Comparison of ENCODE assay signal across 1 cellular context in genomic region chr19:49149652-49150105, GRCh38.
TF ChIP-seq lines count a peak whose summit lies in the region.

No MANE protein-coding gene starts in this region.

TF ChIP-seq in HepG2, 621 proteins besides CTCF, POLR2A, EP300 and RAD21 (continues in another document):
- TF ChIP-seq, protein P1, sequence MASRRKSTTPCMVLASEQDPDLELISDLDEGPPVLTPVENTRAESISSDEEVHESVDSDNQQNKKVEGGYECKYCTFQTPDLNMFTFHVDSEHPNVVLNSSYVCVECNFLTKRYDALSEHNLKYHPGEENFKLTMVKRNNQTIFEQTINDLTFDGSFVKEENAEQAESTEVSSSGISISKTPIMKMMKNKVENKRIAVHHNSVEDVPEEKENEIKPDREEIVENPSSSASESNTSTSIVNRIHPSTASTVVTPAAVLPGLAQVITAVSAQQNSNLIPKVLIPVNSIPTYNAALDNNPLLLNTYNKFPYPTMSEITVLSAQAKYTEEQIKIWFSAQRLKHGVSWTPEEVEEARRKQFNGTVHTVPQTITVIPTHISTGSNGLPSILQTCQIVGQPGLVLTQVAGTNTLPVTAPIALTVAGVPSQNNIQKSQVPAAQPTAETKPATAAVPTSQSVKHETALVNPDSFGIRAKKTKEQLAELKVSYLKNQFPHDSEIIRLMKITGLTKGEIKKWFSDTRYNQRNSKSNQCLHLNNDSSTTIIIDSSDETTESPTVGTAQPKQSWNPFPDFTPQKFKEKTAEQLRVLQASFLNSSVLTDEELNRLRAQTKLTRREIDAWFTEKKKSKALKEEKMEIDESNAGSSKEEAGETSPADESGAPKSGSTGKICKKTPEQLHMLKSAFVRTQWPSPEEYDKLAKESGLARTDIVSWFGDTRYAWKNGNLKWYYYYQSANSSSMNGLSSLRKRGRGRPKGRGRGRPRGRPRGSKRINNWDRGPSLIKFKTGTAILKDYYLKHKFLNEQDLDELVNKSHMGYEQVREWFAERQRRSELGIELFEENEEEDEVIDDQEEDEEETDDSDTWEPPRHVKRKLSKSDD (CRISPR knock-in tag; IDR thresholded peaks at IDR 0.05; ENCODE audit: low read depth): no peak; the same call in 1 of the 2 replicates
- TF ChIP-seq AGO2 (optimal IDR thresholded peaks at IDR 0.05; ENCODE audit: low read depth, low read length): no peak
- TF ChIP-seq, protein P2, sequence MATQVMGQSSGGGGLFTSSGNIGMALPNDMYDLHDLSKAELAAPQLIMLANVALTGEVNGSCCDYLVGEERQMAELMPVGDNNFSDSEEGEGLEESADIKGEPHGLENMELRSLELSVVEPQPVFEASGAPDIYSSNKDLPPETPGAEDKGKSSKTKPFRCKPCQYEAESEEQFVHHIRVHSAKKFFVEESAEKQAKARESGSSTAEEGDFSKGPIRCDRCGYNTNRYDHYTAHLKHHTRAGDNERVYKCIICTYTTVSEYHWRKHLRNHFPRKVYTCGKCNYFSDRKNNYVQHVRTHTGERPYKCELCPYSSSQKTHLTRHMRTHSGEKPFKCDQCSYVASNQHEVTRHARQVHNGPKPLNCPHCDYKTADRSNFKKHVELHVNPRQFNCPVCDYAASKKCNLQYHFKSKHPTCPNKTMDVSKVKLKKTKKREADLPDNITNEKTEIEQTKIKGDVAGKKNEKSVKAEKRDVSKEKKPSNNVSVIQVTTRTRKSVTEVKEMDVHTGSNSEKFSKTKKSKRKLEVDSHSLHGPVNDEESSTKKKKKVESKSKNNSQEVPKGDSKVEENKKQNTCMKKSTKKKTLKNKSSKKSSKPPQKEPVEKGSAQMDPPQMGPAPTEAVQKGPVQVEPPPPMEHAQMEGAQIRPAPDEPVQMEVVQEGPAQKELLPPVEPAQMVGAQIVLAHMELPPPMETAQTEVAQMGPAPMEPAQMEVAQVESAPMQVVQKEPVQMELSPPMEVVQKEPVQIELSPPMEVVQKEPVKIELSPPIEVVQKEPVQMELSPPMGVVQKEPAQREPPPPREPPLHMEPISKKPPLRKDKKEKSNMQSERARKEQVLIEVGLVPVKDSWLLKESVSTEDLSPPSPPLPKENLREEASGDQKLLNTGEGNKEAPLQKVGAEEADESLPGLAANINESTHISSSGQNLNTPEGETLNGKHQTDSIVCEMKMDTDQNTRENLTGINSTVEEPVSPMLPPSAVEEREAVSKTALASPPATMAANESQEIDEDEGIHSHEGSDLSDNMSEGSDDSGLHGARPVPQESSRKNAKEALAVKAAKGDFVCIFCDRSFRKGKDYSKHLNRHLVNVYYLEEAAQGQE (IDR thresholded peaks at IDR 0.05; ENCODE audit: borderline replicate concordance in 1 of 2, low read depth in 1 of 2, low read length in 2 of 2): no peak
- no peak for TF ChIP-seq NKX3-1 (CRISPR knock-in tag; IDR thresholded peaks at IDR 0.05)
- TF ChIP-seq FOXK2 (IDR thresholded peaks at IDR 0.05): peak; percentile 95
- TF ChIP-seq ZNF263 (CRISPR knock-in tag; IDR thresholded peaks at IDR 0.05): peak; percentile 96
- no peak for TF ChIP-seq NFATC3 (CRISPR knock-in tag; IDR thresholded peaks at IDR 0.05)
- peak; percentile 44 for TF ChIP-seq ATF7 (IDR thresholded peaks at IDR 0.05)
- no peak for TF ChIP-seq ATF7 (CRISPR knock-in tag; IDR thresholded peaks at IDR 0.05)
- no peak for TF ChIP-seq AGO1 (IDR thresholded peaks at IDR 0.05; ENCODE audit: low read depth, low read length, poor library complexity, severe bottlenecking)
- TF ChIP-seq KAT8 (CRISPR knock-in tag; IDR thresholded peaks at IDR 0.05): peak; percentile 38
- TF ChIP-seq ZNF557 (CRISPR knock-in tag; IDR thresholded peaks at IDR 0.05): no peak
- no peak for TF ChIP-seq ZNF83 (CRISPR knock-in tag; IDR thresholded peaks at IDR 0.05; ENCODE audit: borderline replicate concordance)
- TF ChIP-seq ZNF709 (CRISPR knock-in tag; IDR thresholded peaks at IDR 0.05): peak; percentile 53; the same call in 1 of the 2 replicates
- no peak for TF ChIP-seq KLF11 (CRISPR knock-in tag; IDR thresholded peaks at IDR 0.05)
- TF ChIP-seq ZFP36 (IDR thresholded peaks at IDR 0.05; ENCODE audit: borderline replicate concordance, low read depth, low read length, partially characterized antibody): no peak
- no peak for TF ChIP-seq ZFYVE20 (CRISPR knock-in tag; IDR thresholded peaks at IDR 0.05; ENCODE audit: borderline replicate concordance, low read depth)
- 0 out of 2 replicates have a peak, but pooled peaks have one; percentile 22 for TF ChIP-seq ETS1 (CRISPR knock-in tag; IDR thresholded peaks at IDR 0.05)
- TF ChIP-seq SP4 (CRISPR knock-in tag; IDR thresholded peaks at IDR 0.05): 0 out of 2 replicates have a peak, but pooled peaks have one; percentile 43
- TF ChIP-seq DMAP1 (CRISPR knock-in tag; IDR thresholded peaks at IDR 0.05): peak; percentile 36; the same call in 1 of the 2 replicates
- peak; percentile 26; the same call in 1 of the 2 replicates for TF ChIP-seq EHMT2 (IDR thresholded peaks at IDR 0.05; ENCODE audit: borderline replicate concordance, low read depth, low read length)
- TF ChIP-seq MIER3 (CRISPR knock-in tag; IDR thresholded peaks at IDR 0.05; ENCODE audit: borderline replicate concordance): no peak
- TF ChIP-seq ZNF567 (CRISPR knock-in tag; IDR thresholded peaks at IDR 0.05; ENCODE audit: borderline replicate concordance): 0 out of 2 replicates have a peak, but pooled peaks have one; percentile 43
- peak; percentile 73 for TF ChIP-seq ZNF781 (CRISPR knock-in tag; IDR thresholded peaks at IDR 0.05; ENCODE audit: borderline replicate concordance, not compliant biosample characterization)
- peak; percentile 2; the same call in 1 of the 2 replicates for TF ChIP-seq YEATS2 (CRISPR knock-in tag; IDR thresholded peaks at IDR 0.05; ENCODE audit: borderline replicate concordance)
- TF ChIP-seq, protein P3, sequence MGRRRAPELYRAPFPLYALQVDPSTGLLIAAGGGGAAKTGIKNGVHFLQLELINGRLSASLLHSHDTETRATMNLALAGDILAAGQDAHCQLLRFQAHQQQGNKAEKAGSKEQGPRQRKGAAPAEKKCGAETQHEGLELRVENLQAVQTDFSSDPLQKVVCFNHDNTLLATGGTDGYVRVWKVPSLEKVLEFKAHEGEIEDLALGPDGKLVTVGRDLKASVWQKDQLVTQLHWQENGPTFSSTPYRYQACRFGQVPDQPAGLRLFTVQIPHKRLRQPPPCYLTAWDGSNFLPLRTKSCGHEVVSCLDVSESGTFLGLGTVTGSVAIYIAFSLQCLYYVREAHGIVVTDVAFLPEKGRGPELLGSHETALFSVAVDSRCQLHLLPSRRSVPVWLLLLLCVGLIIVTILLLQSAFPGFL (CRISPR knock-in tag; IDR thresholded peaks at IDR 0.05): no peak
- no peak for TF ChIP-seq JUN (CRISPR knock-in tag; IDR thresholded peaks at IDR 0.05)
- TF ChIP-seq KLF9 (CRISPR knock-in tag; IDR thresholded peaks at IDR 0.05; ENCODE audit: low read depth): 0 out of 2 replicates have a peak, but pooled peaks have one; percentile 16
- TF ChIP-seq ZFP36L1 (CRISPR knock-in tag; IDR thresholded peaks at IDR 0.05): peak; percentile 43; the same call in 1 of the 2 replicates
- TF ChIP-seq PRDM4 (CRISPR knock-in tag; IDR thresholded peaks at IDR 0.05; ENCODE audit: borderline replicate concordance): 0 out of 2 replicates have a peak, but pooled peaks have one; percentile 16
- no peak for TF ChIP-seq ZNF644 (CRISPR knock-in tag; IDR thresholded peaks at IDR 0.05; ENCODE audit: low read depth)
- no peak for TF ChIP-seq ZNF891 (CRISPR knock-in tag; IDR thresholded peaks at IDR 0.05)
- no peak for TF ChIP-seq POGZ (CRISPR knock-in tag; IDR thresholded peaks at IDR 0.05)
- TF ChIP-seq, protein P4, sequence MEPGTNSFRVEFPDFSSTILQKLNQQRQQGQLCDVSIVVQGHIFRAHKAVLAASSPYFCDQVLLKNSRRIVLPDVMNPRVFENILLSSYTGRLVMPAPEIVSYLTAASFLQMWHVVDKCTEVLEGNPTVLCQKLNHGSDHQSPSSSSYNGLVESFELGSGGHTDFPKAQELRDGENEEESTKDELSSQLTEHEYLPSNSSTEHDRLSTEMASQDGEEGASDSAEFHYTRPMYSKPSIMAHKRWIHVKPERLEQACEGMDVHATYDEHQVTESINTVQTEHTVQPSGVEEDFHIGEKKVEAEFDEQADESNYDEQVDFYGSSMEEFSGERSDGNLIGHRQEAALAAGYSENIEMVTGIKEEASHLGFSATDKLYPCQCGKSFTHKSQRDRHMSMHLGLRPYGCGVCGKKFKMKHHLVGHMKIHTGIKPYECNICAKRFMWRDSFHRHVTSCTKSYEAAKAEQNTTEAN (CRISPR knock-in tag; conservative IDR thresholded peaks at IDR 0.05): no peak
- no peak for TF ChIP-seq ZMYM2 (CRISPR knock-in tag; IDR thresholded peaks at IDR 0.05)
- TF ChIP-seq PAX8 (CRISPR knock-in tag; IDR thresholded peaks at IDR 0.05; ENCODE audit: borderline replicate concordance): no peak
- TF ChIP-seq, protein P5, sequence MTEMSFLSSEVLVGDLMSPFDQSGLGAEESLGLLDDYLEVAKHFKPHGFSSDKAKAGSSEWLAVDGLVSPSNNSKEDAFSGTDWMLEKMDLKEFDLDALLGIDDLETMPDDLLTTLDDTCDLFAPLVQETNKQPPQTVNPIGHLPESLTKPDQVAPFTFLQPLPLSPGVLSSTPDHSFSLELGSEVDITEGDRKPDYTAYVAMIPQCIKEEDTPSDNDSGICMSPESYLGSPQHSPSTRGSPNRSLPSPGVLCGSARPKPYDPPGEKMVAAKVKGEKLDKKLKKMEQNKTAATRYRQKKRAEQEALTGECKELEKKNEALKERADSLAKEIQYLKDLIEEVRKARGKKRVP (CRISPR knock-in tag; IDR thresholded peaks at IDR 0.05): peak in 1 of 2 experiments; percentile 10; a peak in 1 of 4 replicates
- TF ChIP-seq ARNTL (CRISPR knock-in tag; IDR thresholded peaks at IDR 0.05): no peak; the same call in 1 of the 2 replicates
- TF ChIP-seq TEAD2 (CRISPR knock-in tag; IDR thresholded peaks at IDR 0.05): no peak
- no peak for TF ChIP-seq CREB1 (IDR thresholded peaks at IDR 0.05)
- no peak for TF ChIP-seq CREB1 (CRISPR knock-in tag; IDR thresholded peaks at IDR 0.05)
- TF ChIP-seq MLX (CRISPR knock-in tag; IDR thresholded peaks at IDR 0.05): no peak; the same call in 1 of the 2 replicates
- TF ChIP-seq ZNF20 (CRISPR knock-in tag; IDR thresholded peaks at IDR 0.05): no peak
- TF ChIP-seq, protein P6, sequence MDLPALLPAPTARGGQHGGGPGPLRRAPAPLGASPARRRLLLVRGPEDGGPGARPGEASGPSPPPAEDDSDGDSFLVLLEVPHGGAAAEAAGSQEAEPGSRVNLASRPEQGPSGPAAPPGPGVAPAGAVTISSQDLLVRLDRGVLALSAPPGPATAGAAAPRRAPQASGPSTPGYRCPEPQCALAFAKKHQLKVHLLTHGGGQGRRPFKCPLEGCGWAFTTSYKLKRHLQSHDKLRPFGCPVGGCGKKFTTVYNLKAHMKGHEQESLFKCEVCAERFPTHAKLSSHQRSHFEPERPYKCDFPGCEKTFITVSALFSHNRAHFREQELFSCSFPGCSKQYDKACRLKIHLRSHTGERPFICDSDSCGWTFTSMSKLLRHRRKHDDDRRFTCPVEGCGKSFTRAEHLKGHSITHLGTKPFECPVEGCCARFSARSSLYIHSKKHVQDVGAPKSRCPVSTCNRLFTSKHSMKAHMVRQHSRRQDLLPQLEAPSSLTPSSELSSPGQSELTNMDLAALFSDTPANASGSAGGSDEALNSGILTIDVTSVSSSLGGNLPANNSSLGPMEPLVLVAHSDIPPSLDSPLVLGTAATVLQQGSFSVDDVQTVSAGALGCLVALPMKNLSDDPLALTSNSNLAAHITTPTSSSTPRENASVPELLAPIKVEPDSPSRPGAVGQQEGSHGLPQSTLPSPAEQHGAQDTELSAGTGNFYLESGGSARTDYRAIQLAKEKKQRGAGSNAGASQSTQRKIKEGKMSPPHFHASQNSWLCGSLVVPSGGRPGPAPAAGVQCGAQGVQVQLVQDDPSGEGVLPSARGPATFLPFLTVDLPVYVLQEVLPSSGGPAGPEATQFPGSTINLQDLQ (CRISPR knock-in tag; IDR thresholded peaks at IDR 0.05): peak; percentile 2; the same call in 1 of the 2 replicates
- TF ChIP-seq RORA (CRISPR knock-in tag; IDR thresholded peaks at IDR 0.05): no peak
- TF ChIP-seq NFE2 (CRISPR knock-in tag; IDR thresholded peaks at IDR 0.05): no peak
- no peak for TF ChIP-seq FOXP4 (CRISPR knock-in tag; IDR thresholded peaks at IDR 0.05)
